18 cellular contexts compared by ENCODE assay signal in genomic region chr10:47408606-47409005, GRCh38. TPM values are rescaled to one million over a fixed set of nuclear protein-coding genes. Genes with fewer than 3 reads are reported as not detected.
"Had no signal": no experiment of that assay in that cellular context is flagged by ENCODE, and none has a peak within 500 bp of the region (broad histone marks: within the 10 kb centered on the region; RNA-seq: fewer than 3 reads in every experiment).

No MANE protein-coding gene starts in this region.

- H3K4me1 ChIP-seq: colonic mucosa, neural progenitor cell, upper lobe of left lung had no signal

- H3K27me3 ChIP-seq: adrenal gland, colonic mucosa, dorsolateral prefrontal cortex, esophagus squamous epithelium, gastrocnemius medialis, heart left ventricle, neural progenitor cell, sigmoid colon, upper lobe of left lung had no signal

- DNase-seq: activated CD8-positive, alpha-beta memory T cell treated with anti-CD3 and anti-CD28 coated beads, Interleukin-2, amount 50 U/mL, for 4 hours; activated T-cell treated with anti-CD3 and anti-CD28 coated beads, Interleukin-2, amount 50 U/mL, for 24 hours; adrenal gland; colonic mucosa; dorsolateral prefrontal cortex; esophagus squamous epithelium; gastrocnemius medialis; heart left ventricle; mammary epithelial cell; naive thymus-derived CD8-positive, alpha-beta T cell; sigmoid colon; stimulated activated CD4-positive, alpha-beta T cell treated with anti-CD3 and anti-CD28 coated beads, Interleukin-4, amount 100 ng/mL, for 1 hour; stimulated activated naive CD4-positive, alpha-beta T cell; T-helper 9 cell; upper lobe of left lung had no signal

- H3K36me3 ChIP-seq: adrenal gland, colonic mucosa, esophagus squamous epithelium, gastrocnemius medialis, heart left ventricle, neural progenitor cell, sigmoid colon, thoracic aorta, upper lobe of left lung had no signal

- H2AFZ ChIP-seq: neural progenitor cell had no signal

- H3K27ac ChIP-seq: adrenal gland, colonic mucosa, dorsolateral prefrontal cortex, esophagus squamous epithelium, gastrocnemius medialis, heart left ventricle, neural progenitor cell, sigmoid colon, thoracic aorta, upper lobe of left lung had no signal

- H3K4me3 ChIP-seq: adrenal gland, colonic mucosa, dorsolateral prefrontal cortex, esophagus squamous epithelium, gastrocnemius medialis, heart left ventricle, neural progenitor cell, sigmoid colon, thoracic aorta, upper lobe of left lung had no signal

- H3K4me2 ChIP-seq: neural progenitor cell had no signal

- H3K9me3 ChIP-seq: adrenal gland, colonic mucosa, esophagus squamous epithelium, gastrocnemius medialis, heart left ventricle, sigmoid colon, thoracic aorta, upper lobe of left lung had no signal

- H3K9ac ChIP-seq: neural progenitor cell had no signal

RNA-seq across cellular contexts. Expression of gene ZNF488, which starts 24.5 kb away (rescaled TPM):
- total RNA-seq: gastrocnemius medialis; left ventricle myocardium superior; naive thymus-derived CD8-positive, alpha-beta T cell; thoracic aorta had no signal
- polyA plus RNA-seq: naive thymus-derived CD8-positive, alpha-beta T cell had no signal
